Comparison of ENCODE assay signal across 23 cellular contexts in genomic region chr3:115903843-115904242, GRCh38.
"Had no signal": no experiment of that assay in that cellular context is flagged by ENCODE, and none has a peak within 500 bp of the region (broad histone marks: within the 10 kb centered on the region; RNA-seq: fewer than 3 reads in every experiment).

No MANE protein-coding gene starts in this region.

- H3K27me3 ChIP-seq: body of pancreas, colonic mucosa, gastrocnemius medialis, heart left ventricle, neural progenitor cell, right atrium auricular region, suprapubic skin had no signal

- H2AFZ ChIP-seq: neural progenitor cell had no signal

- H3K4me3 Mint-ChIP-seq: activated CD4-positive, alpha-beta T cell treated with anti-CD3 and anti-CD28 coated beads, Interleukin-2, amount 10 ng/mL, durations not matched to agents 24 days and 14 days; activated CD8-positive, alpha-beta T cell treated with anti-CD3 and anti-CD28 coated beads for 36 hours; activated naive CD8-positive, alpha-beta T cell treated with anti-CD3 and anti-CD28 coated beads, Interleukin-2, amount 10 ng/mL, durations not matched to agents 7 days and 5 days; activated T-helper 17 cell treated with anti-CD3 and anti-CD28 coated beads, Interleukin-2, amount 50 U/mL, for 72 hours; memory B cell; naive B cell; neural progenitor cell; stimulated activated naive CD8-positive, alpha-beta T cell treated with anti-CD3 and anti-CD28 coated beads, Interleukin-15, Interleukin-2, amounts not matched to agents 100 ng/mL and 50 ng/mL, for 24 hours had no signal

- H3K27ac Mint-ChIP-seq: activated CD4-positive, alpha-beta T cell treated with anti-CD3 and anti-CD28 coated beads, Interleukin-2, amount 10 ng/mL, durations not matched to agents 24 days and 14 days; activated CD8-positive, alpha-beta T cell treated with anti-CD3 and anti-CD28 coated beads for 36 hours; activated naive CD8-positive, alpha-beta T cell treated with anti-CD3 and anti-CD28 coated beads, Interleukin-2, amount 10 ng/mL, durations not matched to agents 7 days and 5 days; activated T-helper 17 cell treated with anti-CD3 and anti-CD28 coated beads, Interleukin-2, amount 50 U/mL, for 72 hours; memory B cell; naive B cell; neural progenitor cell; stimulated activated naive CD8-positive, alpha-beta T cell treated with anti-CD3 and anti-CD28 coated beads, Interleukin-15, Interleukin-2, amounts not matched to agents 100 ng/mL and 50 ng/mL, for 24 hours had no signal

- H3K4me1 Mint-ChIP-seq: activated CD4-positive, alpha-beta T cell treated with anti-CD3 and anti-CD28 coated beads, Interleukin-2, amount 10 ng/mL, durations not matched to agents 24 days and 14 days; activated naive CD8-positive, alpha-beta T cell treated with anti-CD3 and anti-CD28 coated beads, Interleukin-2, amount 10 ng/mL, durations not matched to agents 7 days and 5 days; activated T-helper 17 cell treated with anti-CD3 and anti-CD28 coated beads, Interleukin-2, amount 50 U/mL, for 72 hours; naive B cell had no signal

- H3K36me3 ChIP-seq: colonic mucosa, gastrocnemius medialis, heart left ventricle, neural progenitor cell, prostate gland, right atrium auricular region, suprapubic skin had no signal

- H3K4me3 ChIP-seq: body of pancreas, colonic mucosa, gastrocnemius medialis, heart left ventricle, neural progenitor cell, prostate gland, right atrium auricular region, skin epidermis, suprapubic skin had no signal

- H3K27ac ChIP-seq: body of pancreas, colonic mucosa, gastrocnemius medialis, heart left ventricle, neural progenitor cell, prostate gland, right atrium auricular region, skin epidermis, suprapubic skin had no signal

- H3K4me1 ChIP-seq: body of pancreas, colonic mucosa, gastrocnemius medialis, heart left ventricle, prostate gland, right atrium auricular region, suprapubic skin had no signal

- DNase-seq: activated CD4-positive, alpha-beta T cell treated with anti-CD3 and anti-CD28 coated beads, Interleukin-2, amount 10 ng/mL, durations not matched to agents 24 days and 14 days; activated CD8-positive, alpha-beta T cell treated with anti-CD3 and anti-CD28 coated beads for 36 hours; activated naive CD4-positive, alpha-beta T cell; activated naive CD8-positive, alpha-beta T cell treated with anti-CD3 and anti-CD28 coated beads, Interleukin-2, amount 10 ng/mL, durations not matched to agents 7 days and 5 days; activated T-cell treated with anti-CD3 and anti-CD28 coated beads, Interleukin-2, amount 50 U/mL, for 1 hour; amygdala; body of pancreas; caudate nucleus; colonic mucosa; gastrocnemius medialis; heart left ventricle; naive B cell; T-helper 1 cell; T-helper 9 cell; trophoblast cell had no signal

- H3K9ac ChIP-seq: neural progenitor cell had no signal

- H3K9me3 Mint-ChIP-seq: activated CD4-positive, alpha-beta T cell treated with anti-CD3 and anti-CD28 coated beads, Interleukin-2, amount 10 ng/mL, durations not matched to agents 24 days and 14 days; activated CD8-positive, alpha-beta T cell treated with anti-CD3 and anti-CD28 coated beads for 36 hours; activated naive CD8-positive, alpha-beta T cell treated with anti-CD3 and anti-CD28 coated beads, Interleukin-2, amount 10 ng/mL, durations not matched to agents 7 days and 5 days; activated T-helper 17 cell treated with anti-CD3 and anti-CD28 coated beads, Interleukin-2, amount 50 U/mL, for 72 hours; neural progenitor cell; stimulated activated naive CD8-positive, alpha-beta T cell treated with anti-CD3 and anti-CD28 coated beads, Interleukin-15, Interleukin-2, amounts not matched to agents 100 ng/mL and 50 ng/mL, for 24 hours had no signal

- H3K9me3 ChIP-seq: body of pancreas, colonic mucosa, gastrocnemius medialis, heart left ventricle, prostate gland, right atrium auricular region, suprapubic skin had no signal

- H3K4me2 ChIP-seq: neural progenitor cell had no signal

- H3K36me3 Mint-ChIP-seq: activated naive CD8-positive, alpha-beta T cell treated with anti-CD3 and anti-CD28 coated beads, Interleukin-2, amount 10 ng/mL, durations not matched to agents 7 days and 5 days; memory B cell; naive B cell; neural progenitor cell had no signal
